22 cellular contexts compared by ENCODE assay signal in genomic region chr10:21753497-21754270, GRCh38.
DNase-seq lines count a peak whose midpoint lies in the region; ATAC-seq lines count a peak whose summit lies in the region.
"Had no signal": no experiment of that assay in that cellular context is flagged by ENCODE, and none has a peak within 500 bp of the region (broad histone marks: within the 10 kb centered on the region; RNA-seq: fewer than 3 reads in every experiment).

No MANE protein-coding gene starts in this region.

- CTCF ChIA-PET in activated CD4-positive, alpha-beta T cell treated with anti-CD3 and anti-CD28 coated beads, Interleukin-2, amount 10 ng/mL, durations not matched to agents 7 days and 5 days (lab: Charles Lee), result no interaction called here

- no peak for ATAC-seq in GM21423 (IDR thresholded peaks at IDR 0.05; ENCODE audit: unreplicated experiment)
- ATAC-seq: effector memory CD8-positive, alpha-beta T cell; esophagus mucosa had no signal

- H3K27ac ChIP-seq in iPS-18a (ENCODE audit: low read length), result peak overlapping the region; percentile 10
- H3K27ac ChIP-seq: brain microvascular endothelial cell, colonic mucosa, HL-60, sigmoid colon had no signal

- no peak for DNase-seq in activated CD4-positive, alpha-beta T cell treated with anti-CD3 and anti-CD28 coated beads, Interleukin-2, amount 10 ng/mL, durations not matched to agents 7 days and 5 days
- DNase-seq in activated CD4-positive, alpha-beta T cell treated with anti-CD3 and anti-CD28 coated beads for 4 hours, result no peak
- DNase-seq in NCI-H2171 (lab: John Stamatoyannopoulos, UW) (peak; percentile 5), renal cortical epithelial cell (ENCODE audit: low read depth) (peak; percentile 38), NCI-H2107 treated with DMSO at 0.1 percent for 48 hours (lab: John Stamatoyannopoulos, UW; ENCODE audit: unreplicated experiment) (no peak)
- DNase-seq in activated effector memory CD4-positive, alpha-beta T cell treated with Interleukin-2 at 50 U/mL for 16 hours, result no peak
- DNase-seq: activated CD4-positive, alpha-beta T cell treated with anti-CD3 and anti-CD28 coated beads, Interleukin-2, amount 50 U/mL, for 1 hour; activated effector memory CD4-positive, alpha-beta T cell treated with anti-CD3 and anti-CD28 coated beads, Interleukin-2, amount 50 U/mL, for 16 hours; brain microvascular endothelial cell; colonic mucosa; effector memory CD8-positive, alpha-beta T cell; foreskin melanocyte; NCI-H1417; SHP77 treated with DMSO at 0.1 percent for 48 hours; sigmoid colon; stimulated activated CD4-positive, alpha-beta T cell treated with anti-CD3 and anti-CD28 coated beads, Interleukin-15, amount 100 ng/mL, for 24 hours had no signal

- H3K4me1 Mint-ChIP-seq in activated CD4-positive, alpha-beta T cell treated with anti-CD3 and anti-CD28 coated beads, Interleukin-2, amount 10 ng/mL, durations not matched to agents 7 days and 5 days, result peaks cover 5% of the 10 kb centered on the region
- H3K4me1 Mint-ChIP-seq: memory B cell had no signal

- no peaks in the 10 kb centered on the region for H3K9me3 ChIP-seq in iPS-18a (ENCODE audit: control insufficient read depth, low read depth, low read length)
- H3K9me3 ChIP-seq: BE2C, colonic mucosa, sigmoid colon had no signal

- peak overlapping the region; percentile 50 for H3K27ac Mint-ChIP-seq in activated CD4-positive, alpha-beta T cell treated with anti-CD3 and anti-CD28 coated beads, Interleukin-2, amount 10 ng/mL, durations not matched to agents 7 days and 5 days
- H3K27ac Mint-ChIP-seq: memory B cell had no signal

- H3K4me3 ChIP-seq in iPS-18a (ENCODE audit: low read length), result no peak overlapping the region
- H3K4me3 ChIP-seq: colonic mucosa, sigmoid colon had no signal

- H3K36me3 ChIP-seq in iPS-18a (ENCODE audit: control insufficient read depth, low read depth, low read length), result no peaks in the 10 kb centered on the region
- H3K36me3 ChIP-seq: BE2C, brain microvascular endothelial cell, colonic mucosa had no signal

- H3K4me3 Mint-ChIP-seq in activated CD4-positive, alpha-beta T cell treated with anti-CD3 and anti-CD28 coated beads, Interleukin-2, amount 10 ng/mL, durations not matched to agents 7 days and 5 days, result no peak overlapping the region
- H3K4me3 Mint-ChIP-seq: effector memory CD8-positive, alpha-beta T cell; memory B cell had no signal

- peaks cover 56% of the 10 kb centered on the region for H3K4me1 ChIP-seq in iPS-18a (ENCODE audit: control insufficient read depth, low read depth, low read length)
- H3K4me1 ChIP-seq: colonic mucosa, sigmoid colon had no signal

- POLR2A ChIA-PET in activated CD4-positive, alpha-beta T cell treated with anti-CD3 and anti-CD28 coated beads, Interleukin-2, amount 10 ng/mL, durations not matched to agents 7 days and 5 days (lab: Charles Lee), result interaction anchor here (0.5 kb wide), 1 partner anchor 8 kb away, joined by 5 read pairs; no protein-coding TSS in a partner anchor

- no peaks in the 10 kb centered on the region for H3K27me3 ChIP-seq in iPS-18a (ENCODE audit: control insufficient read depth, insufficient read depth, low read length)
- H3K27me3 ChIP-seq: BE2C, brain microvascular endothelial cell, colonic mucosa, sigmoid colon had no signal

- no peak overlapping the region for H3K9ac ChIP-seq in iPS-18a (ENCODE audit: low read length)

- H3K27me3 Mint-ChIP-seq in activated CD4-positive, alpha-beta T cell treated with anti-CD3 and anti-CD28 coated beads, Interleukin-2, amount 10 ng/mL, durations not matched to agents 7 days and 5 days, result no peaks in the 10 kb centered on the region
- H3K27me3 Mint-ChIP-seq: effector memory CD8-positive, alpha-beta T cell; memory B cell had no signal

- H3K9me3 Mint-ChIP-seq in activated CD4-positive, alpha-beta T cell treated with anti-CD3 and anti-CD28 coated beads, Interleukin-2, amount 10 ng/mL, durations not matched to agents 7 days and 5 days, result no peaks in the 10 kb centered on the region
- H3K9me3 Mint-ChIP-seq: effector memory CD8-positive, alpha-beta T cell; memory B cell had no signal

- no peaks in the 10 kb centered on the region for H3K36me3 Mint-ChIP-seq in activated CD4-positive, alpha-beta T cell treated with anti-CD3 and anti-CD28 coated beads, Interleukin-2, amount 10 ng/mL, durations not matched to agents 7 days and 5 days (ENCODE audit: low read depth)

Comparison
In these comparisons a context has a peak if more than half of its experiments do, and no peak if none do; other contexts are left out.
1. DNase-seq: peak in NCI-H2171 (single experiment) and renal cortical epithelial cell (single experiment); none in activated CD4-positive, alpha-beta T cell treated with anti-CD3 and anti-CD28 coated beads, Interleukin-2, amount 10 ng/mL, durations not matched to agents 7 days and 5 days (single experiment), activated CD4-positive, alpha-beta T cell treated with anti-CD3 and anti-CD28 coated beads for 4 hours (0 of 2), NCI-H2107 treated with DMSO at 0.1 percent for 48 hours (single experiment) and activated effector memory CD4-positive, alpha-beta T cell treated with Interleukin-2 at 50 U/mL for 16 hours (single experiment).